ENCODE assay signal across 9 cellular contexts in genomic region chr7:79454325-79454960, GRCh38. TPM values are rescaled to one million over a fixed set of nuclear protein-coding genes. Genes with fewer than 3 reads are reported as not detected.
DNase-seq lines count a peak whose midpoint lies in the region; ATAC-seq, FAIRE-seq and TF ChIP-seq lines count a peak whose summit lies in the region.
"Had no signal": no experiment of that assay in that cellular context is flagged by ENCODE, and none has a peak within 500 bp of the region (broad histone marks: within the 10 kb centered on the region; RNA-seq: fewer than 3 reads in every experiment).

No MANE protein-coding gene starts in this region.

- no peak for TF ChIP-seq POLR2A in H1 (IDR thresholded peaks at IDR 0.05; ENCODE audit: control extremely low read depth in 1 of 2, low read depth in 2 of 2, low read length in 2 of 2)

- no peak overlapping the region for H2AK5ac ChIP-seq in H1 (ENCODE audit: low read depth, low read length)

- no peak overlapping the region for H4K8ac ChIP-seq in H1 (ENCODE audit: extremely low read depth, insufficient read depth, low read length)

- no peak; a peak in 1 of 4 replicates for TF ChIP-seq CTCF in H1 (IDR thresholded peaks at IDR 0.05; ENCODE audit: control extremely low read depth in 1 of 3, insufficient read depth in 1 of 3, low read depth in 1 of 3, low read length in 3 of 3)
- no peak for TF ChIP-seq CTCF in lung (IDR thresholded peaks at IDR 0.05; ENCODE audit: control extremely low read depth, extremely low read depth)
- TF ChIP-seq CTCF in thoracic aorta (IDR thresholded peaks at IDR 0.05), result no peak

- H3K23ac ChIP-seq in H1 (ENCODE audit: insufficient read length), result no peak overlapping the region

- TF ChIP-seq RAD21 in H1 (IDR thresholded peaks at IDR 0.05 in 1 of 2, conservative IDR thresholded peaks at IDR 0.05 in 1 of 2; ENCODE audit: low read depth in 2 of 2, low read length in 2 of 2), result no peak

- H3K36me3 ChIP-seq in MG63 (no peaks in the 10 kb centered on the region), H1 (ENCODE audit: control insufficient read depth in 2 of 4, insufficient read depth in 4 of 4, low read length in 3 of 4) (no peaks in the 10 kb centered on the region), lung (ENCODE audit: control insufficient read depth in 2 of 2, insufficient read depth in 2 of 2, low read length in 2 of 2) (no peaks in the 10 kb centered on the region), thoracic aorta (no peaks in the 10 kb centered on the region)

- no peak overlapping the region for H2BK15ac ChIP-seq in H1 (ENCODE audit: low read length)

- FAIRE-seq in H1 (lab: Jason Lieb, UNC), result no peak

- H2BK12ac ChIP-seq in H1 (ENCODE audit: low read depth, low read length), result no peak overlapping the region

- peak; percentile 41 for DNase-seq in MG63
- DNase-seq in H1 (ENCODE audit: low read depth in 1 of 2, low spot score in 2 of 2), result peak in 1 of 2 experiments; percentile 71
- DNase-seq in lung (ENCODE audit: low spot score), result no peak
- no peak for DNase-seq in thoracic aorta (ENCODE audit: low spot score)
- DNase-seq in NCI-H2107 treated with DMSO at 0.1 percent for 48 hours (lab: John Stamatoyannopoulos, UW; ENCODE audit: unreplicated experiment), result no peak

- H2BK5ac ChIP-seq in H1 (ENCODE audit: low read depth, low read length), result no peak overlapping the region

- H3K27me3 ChIP-seq in MG63 (no peaks in the 10 kb centered on the region), H1 (replicated peaks in 1 of 4; ENCODE audit: control insufficient read depth in 3 of 4, extremely low read depth in 1 of 4, insufficient read depth in 3 of 4, low read length in 3 of 4) (peaks cover 19 to 61% (median 47%) of the 10 kb centered on the region in 4 experiments), lung (ENCODE audit: control insufficient read depth, insufficient read depth) (no peaks in the 10 kb centered on the region), thoracic aorta (replicated peaks; ENCODE audit: insufficient read depth) (no peaks in the 10 kb centered on the region)

- peak overlapping the region; percentile 70 for H3K4me3 ChIP-seq in MG63
- peak overlapping the region; percentile 63 to 68 (median 64) for H3K4me3 ChIP-seq in H1 (ENCODE audit: extremely low read depth in 1 of 4, insufficient read depth in 2 of 4, low read depth in 3 of 4, low read length in 4 of 4)
- H3K4me3 ChIP-seq in lung, result peak overlapping the region; percentile 66
- H3K4me3 ChIP-seq in thoracic aorta, result peak overlapping the region; percentile 90

- ATAC-seq in lung (ENCODE audit: insufficient read depth, low FRiP score) (peak; percentile 5), thoracic aorta (ENCODE audit: insufficient number of reproducible peaks, low FRiP score, low read depth) (no peak), HG03439 (IDR thresholded peaks at IDR 0.05; ENCODE audit: unreplicated experiment) (no peak), GM21390 (IDR thresholded peaks at IDR 0.05; ENCODE audit: unreplicated experiment) (no peak), HG02840 (IDR thresholded peaks at IDR 0.05; ENCODE audit: low FRiP score, unreplicated experiment) (no peak)

- no peak overlapping the region for H3K18ac ChIP-seq in H1 (ENCODE audit: extremely low read depth, low read length)

- H3K56ac ChIP-seq in H1 (replicated peaks; ENCODE audit: insufficient read length, low read depth, low read length), result no peak overlapping the region

- no peak overlapping the region for H2BK120ac ChIP-seq in H1 (replicated peaks; ENCODE audit: low read depth, low read length)

- H3K9ac ChIP-seq in H1 (replicated peaks in 1 of 4; ENCODE audit: extremely low read depth in 1 of 4, low read depth in 3 of 4, low read length in 3 of 4), result 0 out of 7 replicates have a peak overlapping the region, but pooled peaks of 1 of the 4 experiments have one; percentile 7

- 3% methylated on average over 20 of the region's 24 CpGs; no CpG with 5 or more reads in 1 of the 2 experiments for WGBS in H1 (ENCODE audit: extremely low coverage in 1 of 2, insufficient coverage in 1 of 2, insufficient read length in 1 of 2, insufficient replicate concordance in 2 of 2, low coverage in 1 of 2, low lambda C conversion rate in 2 of 2, missing lambda C conversion rate in 1 of 2), 2 experiments
- WGBS in lung, 2 donors, result 9 to 10% methylated on average over 24 of the region's 24 CpGs

- H3K79me2 ChIP-seq in H1 (ENCODE audit: control insufficient read depth in 1 of 2, insufficient read depth in 2 of 2, low read length in 2 of 2), result no peaks in the 10 kb centered on the region

- H3K79me1 ChIP-seq in H1 (ENCODE audit: low read depth, low read length), result no peaks in the 10 kb centered on the region

- no peaks in the 10 kb centered on the region for H3K9me3 ChIP-seq in MG63
- no peaks in the 10 kb centered on the region for H3K9me3 ChIP-seq in H1 (ENCODE audit: insufficient read depth in 2 of 2, low read depth in 1 of 2, low read length in 1 of 2)
- no peaks in the 10 kb centered on the region for H3K9me3 ChIP-seq in lung (ENCODE audit: control insufficient read depth in 2 of 2, insufficient read depth in 1 of 2, low read length in 1 of 2)
- no peaks in the 10 kb centered on the region for H3K9me3 ChIP-seq in thoracic aorta

- H2AFZ ChIP-seq in H1 (ENCODE audit: low read length), result peak overlapping the region; percentile 31; the same call in 1 of the 2 replicates

- H4K91ac ChIP-seq in H1 (replicated peaks; ENCODE audit: insufficient read length, low read length), result no peak overlapping the region

- H3K23me2 ChIP-seq in H1 (ENCODE audit: low read depth, low read length), result peaks cover 23% of the 10 kb centered on the region; the same call in 1 of the 2 replicates

- H3K4me2 ChIP-seq in H1 (ENCODE audit: insufficient read depth in 1 of 2, low read depth in 2 of 2, low read length in 2 of 2), result peak overlapping the region; percentile 96 to 99

- POLR2A ChIA-PET in H1 (lab: Charles Lee; ENCODE audit: partially characterized antibody), result no interaction called here

- TF ChIP-seq EP300 in H1 (IDR thresholded peaks at IDR 0.05; ENCODE audit: borderline replicate concordance in 1 of 2, low read depth in 2 of 2, low read length in 2 of 2), result no peak

- H3K27ac ChIP-seq in H1 (ENCODE audit: low read depth, low read length) (no peak overlapping the region), lung (ENCODE audit: low read depth in 1 of 2, low read length in 1 of 2) (peak overlapping the region; percentile 91 to 95), thoracic aorta (peak overlapping the region; percentile 92 to 96)
- H3K27ac ChIP-seq: VCaP had no signal

- no peak overlapping the region for H3K14ac ChIP-seq in H1 (ENCODE audit: insufficient read length)

- no peak overlapping the region for H3K4ac ChIP-seq in H1 (replicated peaks; ENCODE audit: insufficient read length, low read depth, low read length)

- peaks cover 0 to 6% (median under 1%) of the 10 kb centered on the region in 4 experiments; a peak in 4 of 7 replicates for H3K4me1 ChIP-seq in H1 (replicated peaks in 1 of 4; ENCODE audit: control insufficient read depth in 3 of 4, insufficient read depth in 4 of 4, low read length in 3 of 4)
- peaks cover 3 to 7% of the 10 kb centered on the region in 2 donors for H3K4me1 ChIP-seq in lung (ENCODE audit: control insufficient read depth in 2 of 2, insufficient read depth in 2 of 2, low read length in 2 of 2)
- peaks cover 6 to 40% of the 10 kb centered on the region in 2 donors for H3K4me1 ChIP-seq in thoracic aorta (ENCODE audit: control insufficient read depth in 1 of 2, low read depth in 2 of 2)

- no peak overlapping the region for H4K5ac ChIP-seq in H1 (ENCODE audit: insufficient read length, low read depth, low read length)

- no peak overlapping the region for H2BK20ac ChIP-seq in H1 (ENCODE audit: low read length)

- peaks cover 0 to 3% of the 10 kb centered on the region in 2 experiments for H4K20me1 ChIP-seq in H1 (replicated peaks in 1 of 2; ENCODE audit: control insufficient read depth in 1 of 2, insufficient read depth in 2 of 2, low read length in 2 of 2)

- CTCF ChIA-PET in H1 (lab: Charles Lee; ENCODE audit: partially characterized antibody), result interaction anchor here (0.7 kb wide), 1 partner anchor 152 kb away, joined by 3 read pairs; no protein-coding TSS in a partner anchor

TF ChIP-seq in H1, 55 proteins besides CTCF, POLR2A, EP300 and RAD21 (continues in another document):
- no peak; the same call in 1 of the 2 replicates for TF ChIP-seq KDM1A (IDR thresholded peaks at IDR 0.05; ENCODE audit: borderline replicate concordance, low read length)
- no peak for TF ChIP-seq RXRA (IDR thresholded peaks at IDR 0.05; ENCODE audit: insufficient read depth, low read depth, low read length)
- no peak for TF ChIP-seq HDAC2 (IDR thresholded peaks at IDR 0.05; ENCODE audit: borderline replicate concordance in 1 of 2, low read depth in 2 of 2, low read length in 2 of 2)
- no peak for TF ChIP-seq SIX5 (IDR thresholded peaks at IDR 0.05; ENCODE audit: low read depth, low read length)
- TF ChIP-seq CHD1 (IDR thresholded peaks at IDR 0.05; ENCODE audit: low read depth, low read length), result no peak
- TF ChIP-seq JUND (IDR thresholded peaks at IDR 0.05; ENCODE audit: low read length), result no peak
- TF ChIP-seq CEBPB (IDR thresholded peaks at IDR 0.05; ENCODE audit: low read depth, low read length), result no peak
- TF ChIP-seq SP1 (IDR thresholded peaks at IDR 0.05; ENCODE audit: low read depth, low read length), result no peak
- peak; percentile 62 for TF ChIP-seq EZH2 (IDR thresholded peaks at IDR 0.05; ENCODE audit: low read depth, low read length, severe bottlenecking)
- TF ChIP-seq SUZ12 (IDR thresholded peaks at IDR 0.05; ENCODE audit: low read length), result peak; percentile 74
- TF ChIP-seq TAF1 (IDR thresholded peaks at IDR 0.05; ENCODE audit: low read depth, low read length), result 0 out of 2 replicates have a peak, but pooled peaks have one; percentile 27

RNA-seq across cellular contexts. Expression of gene MAGI2, which starts 1.0 kb away (rescaled TPM):
- total RNA-seq in MG63 (2014; rRNA removed; shearing (Covaris generic); ENCODE audit: low replicate concordance), result 0.49 and 0.56 TPM in 2 replicates
- 27.0 and 27.3 TPM in 2 replicates for total RNA-seq in H1 (2021; fragmentation: NEBNext Ultra II Directional; extraction: Animal tissue kit (Norgen Biotek cat#: 25700))
- polyA plus RNA-seq in H1 (2011; rRNA removed) (5.2 and 6.0 TPM in 2 replicates), lung (1 to 10 TPM in 1 of 2 donors, under 1 TPM in 1; 0.94 to 2.7 TPM)
- polyA plus RNA-seq in H1 (2011; cell fraction: cytosol; rRNA removed), result 4.7 TPM
- polyA plus RNA-seq in H1 (2011; cell fraction: nucleus; rRNA removed), result 12.3 TPM
- 18.1 to 25.6 TPM (median 20.7 TPM) in 4 replicates for polyA plus RNA-seq in H1 (2012, experiment 1 of 2)
- 1.1 TPM for polyA plus RNA-seq in H1 (2012, experiment 2 of 2)
- polyA plus RNA-seq in H1 (2013, experiment 1 of 2), result 15.8 TPM
- polyA plus RNA-seq in H1 (2013, experiment 2 of 2), result 14.2 TPM
- polyA minus RNA-seq in H1 (2011; rRNA and poly(A)+ RNA removed), result 44.1 and 56.6 TPM in 2 replicates
- polyA minus RNA-seq in H1 (2011; cell fraction: cytosol; rRNA and poly(A)+ RNA removed), result 15.0 TPM
- polyA minus RNA-seq in H1 (2011; cell fraction: nucleus; rRNA and poly(A)+ RNA removed), result 165 TPM
- total RNA-seq in lung (10 to 100 TPM in 1 of 2 donors, 1 to 10 TPM in 1; 7.9 to 18.0 TPM), thoracic aorta (10 to 100 TPM; 18.3 to 31.8 TPM)
